ENCODE assay signal across 24 cellular contexts in genomic region chr1:10121688-10122087, GRCh38.
"Had no signal": no experiment of that assay in that cellular context is flagged by ENCODE, and none has a peak within 500 bp of the region (broad histone marks: within the 10 kb centered on the region; RNA-seq: fewer than 3 reads in every experiment).

No MANE protein-coding gene starts in this region.

- H3K27me3 Mint-ChIP-seq: activated CD4-positive, alpha-beta T cell treated with anti-CD3 and anti-CD28 coated beads, Interleukin-2, amount 10 ng/mL, durations not matched to agents 7 days and 5 days; activated CD8-positive, alpha-beta memory T cell treated with anti-CD3 and anti-CD28 coated beads, Interleukin-2, amount 10 ng/mL, durations not matched to agents 7 days and 5 days; activated CD8-positive, alpha-beta T cell treated with anti-CD3 and anti-CD28 coated beads for 36 hours had no signal

- H3K27me3 ChIP-seq: brain microvascular endothelial cell, colonic mucosa, esophagus squamous epithelium, gastrocnemius medialis, heart left ventricle, tibial artery, uterus had no signal

- H3K27ac Mint-ChIP-seq: activated CD4-positive, alpha-beta T cell treated with anti-CD3 and anti-CD28 coated beads, Interleukin-2, amount 10 ng/mL, durations not matched to agents 7 days and 5 days; activated CD8-positive, alpha-beta memory T cell treated with anti-CD3 and anti-CD28 coated beads, Interleukin-2, amount 10 ng/mL, durations not matched to agents 7 days and 5 days; activated CD8-positive, alpha-beta T cell treated with anti-CD3 and anti-CD28 coated beads for 36 hours; nephron progenitor cell had no signal

- ATAC-seq: activated CD8-positive, alpha-beta memory T cell treated with anti-CD3 and anti-CD28 coated beads, Interleukin-2, amount 10 ng/mL, durations not matched to agents 7 days and 5 days; activated CD8-positive, alpha-beta T cell treated with anti-CD3 and anti-CD28 coated beads for 36 hours; gastrocnemius medialis; heart left ventricle; stimulated activated naive CD8-positive, alpha-beta T cell treated with anti-CD3 and anti-CD28 coated beads, Interleukin-15, Interleukin-2, amounts not matched to agents 100 U/mL and 50 U/mL, for 24 hours had no signal

- H3K36me3 ChIP-seq: colonic mucosa, uterus had no signal

- H3K4me1 ChIP-seq: colonic mucosa, heart left ventricle, uterus had no signal

- H3K9me3 Mint-ChIP-seq: activated CD4-positive, alpha-beta T cell treated with anti-CD3 and anti-CD28 coated beads, Interleukin-2, amount 10 ng/mL, durations not matched to agents 7 days and 5 days; activated CD8-positive, alpha-beta T cell treated with anti-CD3 and anti-CD28 coated beads for 36 hours; nephron progenitor cell had no signal

- H3K27ac ChIP-seq: colonic mucosa, WERI-Rb-1 had no signal

- DNase-seq: activated CD4-positive, alpha-beta T cell treated with anti-CD3 and anti-CD28 coated beads, Interleukin-2, amount 10 ng/mL, durations not matched to agents 7 days and 5 days; activated CD4-positive, CD25-positive, alpha-beta regulatory T cell treated with anti-CD3 and anti-CD28 coated beads, Interleukin-2, amount 50 U/mL, for 72 hours; activated CD8-positive, alpha-beta memory T cell treated with anti-CD3 and anti-CD28 coated beads, Interleukin-2, amount 10 ng/mL, durations not matched to agents 7 days and 5 days; activated CD8-positive, alpha-beta T cell treated with anti-CD3 and anti-CD28 coated beads for 36 hours; activated effector memory CD4-positive, alpha-beta T cell treated with anti-CD3 and anti-CD28 coated beads, Interleukin-2, amount 50 U/mL, for 16 hours; activated naive CD4-positive, alpha-beta T cell treated with anti-CD3 and anti-CD28 coated beads, Interleukin-2, amount 50 U/mL, for 16 hours; activated T-cell treated with anti-CD3 and anti-CD28 coated beads for 4 hours; anterior cingulate cortex; brain microvascular endothelial cell; caudate nucleus; colonic mucosa; esophagus squamous epithelium; gastrocnemius medialis; heart left ventricle; nephron progenitor cell; nucleus accumbens; retina; stimulated activated CD4-positive, alpha-beta T cell treated with anti-CD3 and anti-CD28 coated beads, Interleukin-4, amount 100 ng/mL, for 4 hours; stimulated activated naive CD8-positive, alpha-beta T cell treated with anti-CD3 and anti-CD28 coated beads, Interleukin-15, Interleukin-2, amounts not matched to agents 100 U/mL and 50 U/mL, for 24 hours; substantia nigra; T-helper 1 cell; tibial artery; uterus; WERI-Rb-1 had no signal

- H3K4me3 Mint-ChIP-seq: activated CD4-positive, alpha-beta T cell treated with anti-CD3 and anti-CD28 coated beads, Interleukin-2, amount 10 ng/mL, durations not matched to agents 7 days and 5 days; activated CD8-positive, alpha-beta memory T cell treated with anti-CD3 and anti-CD28 coated beads, Interleukin-2, amount 10 ng/mL, durations not matched to agents 7 days and 5 days; activated CD8-positive, alpha-beta T cell treated with anti-CD3 and anti-CD28 coated beads for 36 hours; nephron progenitor cell had no signal

- H3K4me3 ChIP-seq: colonic mucosa, esophagus squamous epithelium, gastrocnemius medialis, heart left ventricle, tibial artery, uterus had no signal

- H3K9me3 ChIP-seq: colonic mucosa, esophagus squamous epithelium, gastrocnemius medialis, heart left ventricle, tibial artery, uterus had no signal

- H3K4me1 Mint-ChIP-seq: activated CD4-positive, alpha-beta T cell treated with anti-CD3 and anti-CD28 coated beads, Interleukin-2, amount 10 ng/mL, durations not matched to agents 7 days and 5 days; activated CD8-positive, alpha-beta memory T cell treated with anti-CD3 and anti-CD28 coated beads, Interleukin-2, amount 10 ng/mL, durations not matched to agents 7 days and 5 days; nephron progenitor cell had no signal
